Comparison of ENCODE assay signal across 8 cellular contexts in the genomic region with DNA sequence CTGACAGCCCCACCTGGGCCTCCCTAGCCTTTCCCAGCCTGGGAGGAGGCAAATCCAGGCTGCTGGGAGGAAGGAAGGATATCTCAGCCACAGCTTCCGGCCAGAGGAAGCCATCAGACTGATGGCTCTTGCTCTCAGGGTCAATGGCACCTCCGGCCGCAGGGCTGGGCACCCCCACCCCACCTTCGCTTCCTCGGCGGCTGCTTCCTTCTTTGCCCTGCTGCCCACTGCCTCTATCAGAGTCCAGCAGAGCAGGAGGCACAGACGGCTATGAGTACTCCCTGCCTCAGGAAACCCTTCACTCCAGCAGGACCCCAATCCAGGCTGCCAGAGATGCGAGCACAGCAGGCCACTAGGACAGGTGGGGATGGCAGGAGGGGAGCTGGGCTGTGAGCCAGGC. TPM values are rescaled to one million over a fixed set of nuclear protein-coding genes. Genes with fewer than 3 reads are reported as not detected.
DNase-seq lines count a peak whose midpoint lies in the region; ATAC-seq and TF ChIP-seq lines count a peak whose summit lies in the region.

No MANE protein-coding gene starts in this region.

- peaks cover 0 to 21% (median 6%) of the 10 kb centered on the region in 5 donors for H3K36me3 Mint-ChIP-seq in naive thymus-derived CD4-positive, alpha-beta T cell

- TF ChIP-seq POLR2A in vagina (IDR thresholded peaks at IDR 0.05): no peak

- ATAC-seq in right cardiac atrium (peak in 1 of 2 donors; percentile 1), left cardiac atrium (no peak)
- ATAC-seq in naive thymus-derived CD4-positive, alpha-beta T cell: no peak

- intact Hi-C loops in right cardiac atrium (cut with DNase I) (loop anchor here in 1 of 4 donors (10.0 kb wide), 1 partner anchor 1182 kb away; no protein-coding TSS in a partner anchor), left cardiac atrium (cut with DNase I) (no loop called here), vagina (cut with DNase I) (no loop called here)
- intact Hi-C loops in naive thymus-derived CD4-positive, alpha-beta T cell (cut with micrococcal nuclease): no loop called here

- H3K9me3 ChIP-seq in right cardiac atrium (ENCODE audit: control insufficient read depth, low read length) (no peaks in the 10 kb centered on the region), vagina (no peaks in the 10 kb centered on the region)
- H3K9me3 ChIP-seq in naive thymus-derived CD4-positive, alpha-beta T cell (ENCODE audit: control insufficient read depth in 2 of 3, low read length in 3 of 3): no peaks in the 10 kb centered on the region

- 51% methylated on average over 8 of the region's 8 CpGs for WGBS in right cardiac atrium

- H3K36me3 ChIP-seq in naive thymus-derived CD4-positive, alpha-beta T cell (ENCODE audit: control insufficient read depth in 2 of 3, insufficient read depth in 3 of 3, low read length in 3 of 3): peaks cover 0 to 54% (median 7%) of the 10 kb centered on the region in 3 experiments
- peaks cover 0 to 47% of the 10 kb centered on the region in 2 donors for H3K36me3 ChIP-seq in vagina

- DNase-seq in right cardiac atrium (peak in 2 of 3 donors; percentile 65 to 77), left cardiac atrium (no peak), cardiac fibroblast (ENCODE audit: low read depth in 2 of 2) (no peak), vagina (ENCODE audit: extremely low spot score in 2 of 2) (no peak), NCI-H2227 (lab: John Stamatoyannopoulos, UW; ENCODE audit: unreplicated experiment) (no peak), DMS153 (lab: John Stamatoyannopoulos, UW) (no peak), SKM-1 treated with dmso at 0.1 percent for 144 hours (lab: John Stamatoyannopoulos, UW; ENCODE audit: unreplicated experiment) (no peak)
- DNase-seq in naive thymus-derived CD4-positive, alpha-beta T cell: no peak

- peak overlapping the region; percentile 36 to 95 (median 86) for H3K4me3 Mint-ChIP-seq in naive thymus-derived CD4-positive, alpha-beta T cell

- peaks cover 4% of the 10 kb centered on the region for H3K4me1 ChIP-seq in right cardiac atrium (ENCODE audit: control insufficient read depth, insufficient read depth, low read length)
- peaks cover 24 to 29% of the 10 kb centered on the region in 2 donors for H3K4me1 ChIP-seq in naive thymus-derived CD4-positive, alpha-beta T cell (ENCODE audit: control insufficient read depth in 2 of 2, insufficient read depth in 2 of 2, low read length in 2 of 2)
- peaks cover 44% of the 10 kb centered on the region for H3K4me1 ChIP-seq in vagina

- H3K27me3 ChIP-seq in right cardiac atrium (ENCODE audit: control insufficient read depth, insufficient read depth) (no peaks in the 10 kb centered on the region), vagina (no peaks in the 10 kb centered on the region)
- no peaks in the 10 kb centered on the region for H3K27me3 ChIP-seq in naive thymus-derived CD4-positive, alpha-beta T cell (ENCODE audit: control insufficient read depth in 2 of 2, insufficient read depth in 2 of 2, low read length in 2 of 2)

- CTCF ChIA-PET in naive thymus-derived CD4-positive, alpha-beta T cell (lab: Charles Lee): interaction anchor here (1.1 to 1.2 kb wide), 2 partner anchors 9 to 47 kb away, joined by 5 to 6 read pairs; partner anchors contain the start of gene ANKRD39

- peak overlapping the region in 8 of 9 donors; percentile 62 to 94 (median 88) for H3K27ac Mint-ChIP-seq in naive thymus-derived CD4-positive, alpha-beta T cell

- peaks cover 23 to 41% (median 33%) of the 10 kb centered on the region in 7 donors for H3K4me1 Mint-ChIP-seq in naive thymus-derived CD4-positive, alpha-beta T cell

- no peak overlapping the region for H3K4me3 ChIP-seq in right cardiac atrium (ENCODE audit: low read length)
- H3K4me3 ChIP-seq in cardiac fibroblast (replicated peaks in 1 of 2; ENCODE audit: low read depth in 2 of 2, low read length in 2 of 2): peak overlapping the region; percentile 85 to 87
- H3K4me3 ChIP-seq in naive thymus-derived CD4-positive, alpha-beta T cell (ENCODE audit: low read length): no peak overlapping the region
- H3K4me3 ChIP-seq in vagina: peak overlapping the region in 1 of 2 donors; percentile 100

- TF ChIP-seq CTCF in cardiac fibroblast (IDR thresholded peaks at IDR 0.05; ENCODE audit: low read depth, low read length): no peak
- TF ChIP-seq CTCF in vagina (IDR thresholded peaks at IDR 0.05): no peak

- H3K27ac ChIP-seq in right cardiac atrium (ENCODE audit: low read length) (no peak overlapping the region), vagina (peak overlapping the region; percentile 98)
- peak overlapping the region; percentile 84 for H3K27ac ChIP-seq in naive thymus-derived CD4-positive, alpha-beta T cell (ENCODE audit: low read depth, low read length)

- H3K9me3 Mint-ChIP-seq in naive thymus-derived CD4-positive, alpha-beta T cell: no peaks in the 10 kb centered on the region

- POLR2A ChIA-PET in naive thymus-derived CD4-positive, alpha-beta T cell (lab: Charles Lee): interaction anchor here (1.4 to 15.0 kb wide), 4 partner anchors 7 to 82 kb away, joined by 4 to 288 read pairs (median 72); partner anchors contain the start of gene ANKRD39

- peaks cover 0 to 7% (median 0%) of the 10 kb centered on the region in 5 donors for H3K27me3 Mint-ChIP-seq in naive thymus-derived CD4-positive, alpha-beta T cell

RNA-seq across cellular contexts. Expression of gene SEMA4C, which starts 3.3 kb away (rescaled TPM):
- 10 to 100 TPM; 22.0 to 28.5 (median 24.5) TPM for total RNA-seq in right cardiac atrium
- 19.3 TPM for polyA plus RNA-seq in right cardiac atrium
- total RNA-seq in left cardiac atrium: 10 to 100 TPM; 22.1 to 24.8 TPM
- total RNA-seq in naive thymus-derived CD4-positive, alpha-beta T cell: 10 to 100 TPM; 33.5 to 74.7 (median 44.1) TPM
- 1 to 10 TPM; 3.1 to 5.1 TPM for polyA plus RNA-seq in naive thymus-derived CD4-positive, alpha-beta T cell
- total RNA-seq in vagina: 60.6 TPM

RNA-seq across cellular contexts. Expression of gene ANKRD39, which starts 8.8 kb away (rescaled TPM):
- total RNA-seq in right cardiac atrium (10 to 100 TPM; 11.8 to 17.3 (median 14.1) TPM), left cardiac atrium (10 to 100 TPM; 11.9 to 12.4 TPM), vagina (20.4 TPM)
- 23.3 TPM for polyA plus RNA-seq in right cardiac atrium
- total RNA-seq in naive thymus-derived CD4-positive, alpha-beta T cell: 10 to 100 TPM; 12.0 to 38.4 (median 16.4) TPM
- 10 to 100 TPM; 15.6 to 19.9 TPM for polyA plus RNA-seq in naive thymus-derived CD4-positive, alpha-beta T cell

RNA-seq across cellular contexts. Expression of gene ANKRD23, which starts 22.8 kb away (rescaled TPM):
- 10 to 100 TPM in 3 of 4 donors, 1 to 10 TPM in 1; 8.2 to 27.7 (median 17.3) TPM for total RNA-seq in right cardiac atrium
- polyA plus RNA-seq in right cardiac atrium: 27.0 TPM
- 10 to 100 TPM; 18.4 to 24.7 TPM for total RNA-seq in left cardiac atrium
- 10 to 100 TPM in 4 of 5 experiments, 1 to 10 TPM in 1; 9.4 to 19.8 (median 17.8) TPM for total RNA-seq in naive thymus-derived CD4-positive, alpha-beta T cell
- under 1 TPM; 0.64 to 0.87 TPM for polyA plus RNA-seq in naive thymus-derived CD4-positive, alpha-beta T cell
- total RNA-seq in vagina: 0.98 TPM

RNA-seq across cellular contexts. Expression of gene CNNM3, which starts 50.5 kb away (rescaled TPM):
- total RNA-seq in right cardiac atrium (10 to 100 TPM in 3 of 4 donors, 1 to 10 TPM in 1; 8.6 to 14.5 (median 11.5) TPM), left cardiac atrium (10 to 100 TPM in 1 of 2 donors, 1 to 10 TPM in 1; 9.6 to 10.3 TPM), vagina (16.5 TPM)
- 7.2 TPM for polyA plus RNA-seq in right cardiac atrium
- total RNA-seq in naive thymus-derived CD4-positive, alpha-beta T cell: 10 to 100 TPM; 32.1 to 51.5 (median 44.6) TPM
- 1 to 10 TPM; 4.0 to 5.8 TPM for polyA plus RNA-seq in naive thymus-derived CD4-positive, alpha-beta T cell

Comparison
In these comparisons a context has a peak if more than half of its experiments do, and no peak if none do; other contexts are left out.
1. DNase-seq: peak in right cardiac atrium (2 of 3); none in left cardiac atrium (single experiment), cardiac fibroblast (0 of 2), naive thymus-derived CD4-positive, alpha-beta T cell (0 of 9), vagina (0 of 2), NCI-H2227 (single experiment), DMS153 (single experiment) and SKM-1 treated with dmso at 0.1 percent for 144 hours (single experiment).
2. H3K4me3 ChIP-seq: peak in cardiac fibroblast (2 of 2); none in right cardiac atrium (single experiment) and naive thymus-derived CD4-positive, alpha-beta T cell (single experiment).